In genomic region chr21:46294647-46295176, GRCh38 we compare ENCODE assay signal across 1 cellular context.
TF ChIP-seq lines count a peak whose summit lies in the region.

No MANE protein-coding gene starts in this region.

TF ChIP-seq in K562, 482 proteins besides CTCF, POLR2A, EP300 and RAD21 (continued from another document and continues in another):
- TF ChIP-seq ZBTB5 (IDR thresholded peaks at IDR 0.05): no peak
- TF ChIP-seq PCBP2 (IDR thresholded peaks at IDR 0.05; ENCODE audit: low read depth, low read length, poor library complexity, severe bottlenecking): no peak
- TF ChIP-seq ZNF165 (CRISPR knock-in tag; IDR thresholded peaks at IDR 0.05; ENCODE audit: borderline replicate concordance): no peak
- TF ChIP-seq HMG20A (CRISPR knock-in tag; conservative IDR thresholded peaks at IDR 0.05): no peak
- no peak for TF ChIP-seq ATF1 (CRISPR knock-in tag; IDR thresholded peaks at IDR 0.05)
- no peak for TF ChIP-seq ATF1 (tag; IDR thresholded peaks at IDR 0.05)
- no peak for TF ChIP-seq ETS2 (tag; IDR thresholded peaks at IDR 0.05; ENCODE audit: borderline replicate concordance, poor library complexity, severe bottlenecking)
- no peak for TF ChIP-seq ILK (tag; IDR thresholded peaks at IDR 0.05; ENCODE audit: borderline replicate concordance, low read depth)
- no peak for TF ChIP-seq XRCC5 (IDR thresholded peaks at IDR 0.05; ENCODE audit: low read depth, low read length)
- TF ChIP-seq YBX1 (IDR thresholded peaks at IDR 0.05): no peak
- TF ChIP-seq ZNF146 (CRISPR knock-in tag; IDR thresholded peaks at IDR 0.05; ENCODE audit: unreplicated experiment): no peak
- no peak for TF ChIP-seq RBM15 (IDR thresholded peaks at IDR 0.05; ENCODE audit: insufficient read depth, low read length)
- no peak for TF ChIP-seq ZFP30 (CRISPR knock-in tag; IDR thresholded peaks at IDR 0.05; ENCODE audit: borderline replicate concordance)
- TF ChIP-seq RCOR1 (IDR thresholded peaks at IDR 0.05; ENCODE audit: borderline replicate concordance in 1 of 2, low read depth in 2 of 2, low read length in 2 of 2): no peak
- TF ChIP-seq RBM25 (IDR thresholded peaks at IDR 0.05; ENCODE audit: low read depth, low read length, severe bottlenecking): no peak
- TF ChIP-seq ILF3 (IDR thresholded peaks at IDR 0.05; ENCODE audit: borderline replicate concordance): no peak
- no peak for TF ChIP-seq NKRF (IDR thresholded peaks at IDR 0.05; ENCODE audit: borderline replicate concordance)
- TF ChIP-seq WHSC1 (IDR thresholded peaks at IDR 0.05; ENCODE audit: low read length): no peak
- peak; percentile 82 for TF ChIP-seq ETV1 (tag; conservative IDR thresholded peaks at IDR 0.05; ENCODE audit: low read depth)
- TF ChIP-seq NFRKB (IDR thresholded peaks at IDR 0.05; ENCODE audit: low read depth): peak; percentile 69
- no peak for TF ChIP-seq REST (CRISPR knock-in tag; IDR thresholded peaks at IDR 0.05; ENCODE audit: low read depth)
- TF ChIP-seq CTCFL (IDR thresholded peaks at IDR 0.05; ENCODE audit: borderline replicate concordance, insufficient read depth, low read depth, low read length, poor library complexity, severe bottlenecking): peak; percentile 15
- no peak for TF ChIP-seq MITF (IDR thresholded peaks at IDR 0.05)
- no peak for TF ChIP-seq NEUROD1 (IDR thresholded peaks at IDR 0.05; ENCODE audit: borderline replicate concordance, low read depth, low read length, partially characterized antibody)
- no peak for TF ChIP-seq ZKSCAN3 (CRISPR knock-in tag; IDR thresholded peaks at IDR 0.05)
- TF ChIP-seq POLR2AphosphoS5 (IDR thresholded peaks at IDR 0.05; ENCODE audit: control insufficient read depth, insufficient read depth, low read depth, low read length): no peak
- TF ChIP-seq ZNF175 (CRISPR knock-in tag; IDR thresholded peaks at IDR 0.05; ENCODE audit: low read depth): no peak
- no peak for TF ChIP-seq SMARCA5 (IDR thresholded peaks at IDR 0.05)
- TF ChIP-seq TBL1XR1 (IDR thresholded peaks at IDR 0.05; ENCODE audit: low read length in 2 of 2): 0 out of 4 replicates have a peak, but pooled peaks of 1 of the 2 experiments have one; percentile 2
- TF ChIP-seq SAP30 (IDR thresholded peaks at IDR 0.05; ENCODE audit: borderline replicate concordance, insufficient read depth, low read depth, low read length, poor library complexity, severe bottlenecking): no peak
- no peak for TF ChIP-seq PRDM10 (IDR thresholded peaks at IDR 0.05; ENCODE audit: partially characterized antibody)
- no peak for TF ChIP-seq HIVEP1 (CRISPR knock-in tag; IDR thresholded peaks at IDR 0.05)
- TF ChIP-seq PHF8 (IDR thresholded peaks at IDR 0.05; ENCODE audit: borderline replicate concordance, low read length): peak; percentile 21; the same call in 1 of the 2 replicates
- no peak for TF ChIP-seq ZNF407 (IDR thresholded peaks at IDR 0.05; ENCODE audit: low read depth)
- no peak for TF ChIP-seq ZNF347 (CRISPR knock-in tag; IDR thresholded peaks at IDR 0.05; ENCODE audit: low read depth)
- TF ChIP-seq CHCHD3 (CRISPR knock-in tag; IDR thresholded peaks at IDR 0.05): no peak
